ENCODE assay signal across 11 cellular contexts in the genomic region with DNA sequence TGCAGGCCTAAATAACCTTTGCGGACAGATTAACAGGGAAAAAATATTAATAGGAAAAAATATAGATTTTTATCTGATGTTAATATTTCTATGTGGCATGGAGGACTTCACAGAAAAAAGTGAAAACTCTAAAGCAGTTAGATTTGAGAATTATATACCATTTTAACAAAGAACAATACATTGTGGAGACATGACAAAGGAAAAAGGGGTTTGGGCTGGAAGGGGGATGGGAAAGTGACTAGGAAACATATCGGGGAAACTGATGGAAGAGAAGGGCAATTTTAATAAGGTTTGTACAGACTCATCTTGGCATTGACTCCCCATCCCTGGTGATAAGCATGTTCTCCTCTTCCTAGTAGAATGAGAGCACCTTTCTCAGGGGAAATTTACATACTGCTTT. TPM values are rescaled to one million over a fixed set of nuclear protein-coding genes. Genes with fewer than 3 reads are reported as not detected.
"Had no signal": no experiment of that assay in that cellular context is flagged by ENCODE, and none has a peak within 500 bp of the region (broad histone marks: within the 10 kb centered on the region; RNA-seq: fewer than 3 reads in every experiment).

No MANE protein-coding gene starts in this region.

- H3K4me3 Mint-ChIP-seq: GM23338, H9, HFFc6 had no signal

- H3K4me3 ChIP-seq: GM23338, K562 had no signal

- FAIRE-seq: H1, H54, K562 had no signal

- H3K27ac ChIP-seq: HL-60 had no signal

- DNase-seq: H9, HCEC 1CT, HFFc6, IMR-90, KG1 had no signal

- H3K9me3 Mint-ChIP-seq: HFFc6 had no signal

- H3K4me1 Mint-ChIP-seq: GM23338, H9 had no signal

- ATAC-seq: GM23338, K562 had no signal

- H3K27ac Mint-ChIP-seq: GM23338, H9, HFFc6 had no signal

RNA-seq across cellular contexts. Expression of a gene that starts 21.0 kb away (rescaled TPM):
- total RNA-seq: GM23338, H1, H9, HFFc6, HT1080, IMR-90, K562 had no signal
